In genomic region chr5:1118231-1118698, GRCh38 we compare ENCODE assay signal across 9 cellular contexts. TPM values are rescaled to one million over a fixed set of nuclear protein-coding genes. Genes with fewer than 3 reads are reported as not detected.
DNase-seq lines count a peak whose midpoint lies in the region; ATAC-seq and TF ChIP-seq lines count a peak whose summit lies in the region.
"Had no signal": no experiment of that assay in that cellular context is flagged by ENCODE, and none has a peak within 500 bp of the region (broad histone marks: within the 10 kb centered on the region; RNA-seq: fewer than 3 reads in every experiment).

No MANE protein-coding gene starts in this region.

- H3K9me3 Mint-ChIP-seq in neural progenitor cell, result no peaks in the 10 kb centered on the region

- H3F3A ChIP-seq in neural progenitor cell (ENCODE audit: low read depth), result no peaks in the 10 kb centered on the region

- TF ChIP-seq POLR2A in breast epithelium (IDR thresholded peaks at IDR 0.05), result no peak

- H3K79me2 ChIP-seq in neural progenitor cell (ENCODE audit: low read depth), result no peaks in the 10 kb centered on the region

- no peak overlapping the region for H3K4me2 ChIP-seq in neural progenitor cell

- H3K4me1 ChIP-seq in breast epithelium, result peaks cover 6 to 8% of the 10 kb centered on the region in 2 donors
- peaks cover 17% of the 10 kb centered on the region for H3K4me1 ChIP-seq in neural progenitor cell

- H3K9me3 ChIP-seq in breast epithelium, result no peaks in the 10 kb centered on the region
- no peaks in the 10 kb centered on the region for H3K9me3 ChIP-seq in neural progenitor cell (ENCODE audit: low read depth)

- H3K27me3 ChIP-seq in breast epithelium, result no peaks in the 10 kb centered on the region
- no peaks in the 10 kb centered on the region for H3K27me3 ChIP-seq in neural progenitor cell

- H3K27ac Mint-ChIP-seq in neural progenitor cell, result peak overlapping the region; percentile 74

- peak overlapping the region in 1 of 3 donors; percentile 12 for H3K4me3 ChIP-seq in breast epithelium
- H3K4me3 ChIP-seq in neural progenitor cell, result no peak overlapping the region

- no peaks in the 10 kb centered on the region for H3K36me3 ChIP-seq in breast epithelium
- H3K36me3 ChIP-seq in neural progenitor cell, result no peaks in the 10 kb centered on the region

- TF ChIP-seq CTCF in breast epithelium (IDR thresholded peaks at IDR 0.05) (no peak), neural progenitor cell (IDR thresholded peaks at IDR 0.05) (no peak)

- H3K27ac ChIP-seq in breast epithelium, result peak overlapping the region; percentile 61 to 68
- H3K27ac ChIP-seq in neural progenitor cell, result no peak overlapping the region

- H2AFZ ChIP-seq in neural progenitor cell (replicated peaks), result no peak overlapping the region

- H3K36me3 Mint-ChIP-seq in neural progenitor cell, result no peaks in the 10 kb centered on the region

- intact Hi-C loops in breast epithelium (cut with DNase I; ENCODE audit: low total_unique reads), result no loop called here

- H3K27me3 Mint-ChIP-seq in neural progenitor cell (ENCODE audit: insufficient read depth, low read depth), result peaks cover 6% of the 10 kb centered on the region

- no peaks in the 10 kb centered on the region for H4K20me1 ChIP-seq in neural progenitor cell (ENCODE audit: low read depth)

- peak; percentile 65 for DNase-seq in DMS153 treated with DMSO at 0.1 percent for 48 hours (lab: John Stamatoyannopoulos, UW; ENCODE audit: unreplicated experiment)
- peak; percentile 90 for DNase-seq in NCI-H2196 (lab: John Stamatoyannopoulos, UW; ENCODE audit: unreplicated experiment)
- DNase-seq in breast epithelium (ENCODE audit: low spot score in 2 of 2), result no peak
- DNase-seq in neural progenitor cell (ENCODE audit: low spot score), result no peak
- no peak for DNase-seq in stimulated activated CD8-positive, alpha-beta memory T cell treated with anti-CD3 and anti-CD28 coated beads, Interleukin-4, amount 100 ng/mL, for 48 hours
- DNase-seq in pons (ENCODE audit: low spot score), result no peak
- DNase-seq in NOMO-1 treated with dmso at 0.1 percent for 144 hours (lab: John Stamatoyannopoulos, UW; ENCODE audit: unreplicated experiment), result no peak
- DNase-seq: substantia nigra had no signal

- no peak overlapping the region for H3K9ac ChIP-seq in neural progenitor cell

- H3K4me1 Mint-ChIP-seq in neural progenitor cell, result peaks cover 10% of the 10 kb centered on the region

- no peak overlapping the region for H3K4me3 Mint-ChIP-seq in neural progenitor cell

- ATAC-seq in GM18873 (IDR thresholded peaks at IDR 0.05; ENCODE audit: low FRiP score, unreplicated experiment), result no peak

RNA-seq across cellular contexts. Expression of gene SLC12A7, which starts 6.4 kb away (rescaled TPM):
- 10 to 100 TPM; 21.4 to 31.5 (median 25.0) TPM for total RNA-seq in breast epithelium
- total RNA-seq in neural progenitor cell (ENCODE audit: low replicate concordance), result 7.5 and 27.3 TPM in 2 replicates

Comparison
In these comparisons a context has a peak if more than half of its experiments do, and no peak if none do; other contexts are left out.
1. DNase-seq: peak in DMS153 treated with DMSO at 0.1 percent for 48 hours (single experiment) and NCI-H2196 (single experiment); none in breast epithelium (0 of 2), neural progenitor cell (single experiment), stimulated activated CD8-positive, alpha-beta memory T cell treated with anti-CD3 and anti-CD28 coated beads, Interleukin-4, amount 100 ng/mL, for 48 hours (single experiment), pons (single experiment) and NOMO-1 treated with dmso at 0.1 percent for 144 hours (single experiment).